In the genomic region with DNA sequence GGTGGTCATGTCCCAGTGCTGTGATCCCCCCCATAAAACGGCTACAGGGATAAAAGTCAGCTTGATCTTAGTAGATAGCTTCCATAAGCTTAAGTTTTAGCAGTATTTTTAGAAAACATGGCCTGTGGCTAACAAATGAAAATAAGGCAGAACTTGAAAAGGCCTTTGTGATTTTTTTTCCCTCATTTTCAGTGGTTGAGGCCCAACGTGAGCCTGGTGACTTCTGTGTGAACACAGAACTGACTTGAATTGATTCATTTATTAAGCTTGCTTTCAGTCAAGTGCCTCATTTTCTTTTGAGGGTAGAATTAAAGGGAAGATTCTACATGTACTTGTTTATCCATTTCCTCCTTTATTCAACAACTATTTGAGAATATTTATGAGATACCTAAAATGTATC, we compare ENCODE assay signal across 20 cellular contexts. TPM values are rescaled to one million over a fixed set of nuclear protein-coding genes. Genes with fewer than 3 reads are reported as not detected.
A peak's percentile ranks its signal among the peaks of the same experiment; 100 is the strongest.
DNase-seq lines count a peak whose midpoint lies in the region; ATAC-seq and TF ChIP-seq lines count a peak whose summit lies in the region.
"Had no signal": no experiment of that assay in that cellular context is flagged by ENCODE, and none has a peak within 500 bp of the region (broad histone marks: within the 10 kb centered on the region; RNA-seq: fewer than 3 reads in every experiment).

No MANE protein-coding gene starts in this region.

- peaks cover 88% of the 10 kb centered on the region for H3K79me2 ChIP-seq in MM.1S (ENCODE audit: low read length)
- H3K79me2 ChIP-seq in mesendoderm (ENCODE audit: control insufficient read depth, insufficient read depth, low read length): no peaks in the 10 kb centered on the region
- H3K79me2 ChIP-seq in smooth muscle cell (ENCODE audit: low read depth): no peaks in the 10 kb centered on the region

- peaks cover 82% of the 10 kb centered on the region for H3K4me1 ChIP-seq in CD4-positive, CD25-positive, alpha-beta regulatory T cell (ENCODE audit: control insufficient read depth, insufficient read depth, low read length, poor library complexity, severe bottlenecking)
- H3K4me1 ChIP-seq in MM.1S (ENCODE audit: low read length) (peaks cover 78% of the 10 kb centered on the region), neutrophil (ENCODE audit: control insufficient read depth in 1 of 2, insufficient read depth in 1 of 2, low read depth in 1 of 2, low read length in 1 of 2) (peaks cover 14 to 21% of the 10 kb centered on the region in 2 experiments), mesendoderm (ENCODE audit: control insufficient read depth, low read depth, low read length) (no peaks in the 10 kb centered on the region), smooth muscle cell (ENCODE audit: low read depth) (no peaks in the 10 kb centered on the region)

- no peaks in the 10 kb centered on the region for H4K20me1 ChIP-seq in MM.1S (ENCODE audit: insufficient read depth, low read length)
- H4K20me1 ChIP-seq in smooth muscle cell (ENCODE audit: low read depth): no peaks in the 10 kb centered on the region

- peak overlapping the region; percentile 23 for H3K4me3 ChIP-seq in CD4-positive, CD25-positive, alpha-beta regulatory T cell (ENCODE audit: low read depth, low read length)
- H3K4me3 ChIP-seq in MM.1S (ENCODE audit: low read length): no peak overlapping the region
- H3K4me3 ChIP-seq in neutrophil (ENCODE audit: low read depth in 1 of 2, low read length in 1 of 2): no peak overlapping the region
- H3K4me3 ChIP-seq in mesendoderm (ENCODE audit: low read length): no peak overlapping the region
- H3K4me3 ChIP-seq in smooth muscle cell: no peak overlapping the region
- H3K4me3 ChIP-seq: K562, sigmoid colon had no signal

- H4K5ac ChIP-seq in mesendoderm (ENCODE audit: low read length): no peak overlapping the region

- peak overlapping the region in 3 of 4 donors; percentile 28 to 61 (median 43) for H3K4me3 Mint-ChIP-seq in CD4-positive, CD25-positive, alpha-beta regulatory T cell
- H3K4me3 Mint-ChIP-seq in dendritic cell treated with granulocyte-macrophage colony-stimulating factor and Interleukin-4, amounts not matched to agents 40 ng/mL and 50 ng/mL, for 4 days: no peak overlapping the region
- H3K4me3 Mint-ChIP-seq: activated T-cell treated with anti-CD3 and anti-CD28 coated beads, Interleukin-2, amount 50 U/mL, for 4 hours; T-helper 1 cell treated with Interleukin-12 subunit alpha and Interleukin-12 subunit beta and Interleukin-4 antibody, amounts not matched to agents 30 μg/mL and 1 μg/mL, for 36 hours had no signal

- ATAC-seq in CD4-positive, CD25-positive, alpha-beta regulatory T cell (ENCODE audit: low read depth in 2 of 2): no peak
- ATAC-seq: activated CD4-positive, CD25-positive, alpha-beta regulatory T cell treated with anti-CD3 and anti-CD28 coated beads, Interleukin-2, amount 50 U/mL, for 24 hours; activated T-cell treated with anti-CD3 and anti-CD28 coated beads, Interleukin-2, amount 50 U/mL, for 4 hours; foreskin keratinocyte; K562 had no signal

- H3K4me1 Mint-ChIP-seq in CD4-positive, CD25-positive, alpha-beta regulatory T cell: peaks cover 43 to 87% (median 72%) of the 10 kb centered on the region in 4 donors
- H3K4me1 Mint-ChIP-seq in dendritic cell treated with granulocyte-macrophage colony-stimulating factor and Interleukin-4, amounts not matched to agents 40 ng/mL and 50 ng/mL, for 4 days (ENCODE audit: low read depth): peaks cover 71% of the 10 kb centered on the region

- no peak overlapping the region for H2AK5ac ChIP-seq in mesendoderm (ENCODE audit: low read length)

- H3K79me1 ChIP-seq in mesendoderm (ENCODE audit: low read length): no peaks in the 10 kb centered on the region

- peaks cover 93% of the 10 kb centered on the region for H3K36me3 ChIP-seq in CD4-positive, CD25-positive, alpha-beta regulatory T cell (ENCODE audit: control insufficient read depth, insufficient read depth, low read length)
- H3K36me3 ChIP-seq in MM.1S (replicated peaks; ENCODE audit: insufficient read depth, low read length) (peaks cover 13% of the 10 kb centered on the region), neutrophil (peaks cover 86% of the 10 kb centered on the region), mesendoderm (ENCODE audit: control insufficient read depth, insufficient read depth, low read length) (no peaks in the 10 kb centered on the region), smooth muscle cell (ENCODE audit: low read depth) (peaks cover 7% of the 10 kb centered on the region)

- WGBS in mesendoderm (ENCODE audit: extremely low coverage, insufficient coverage, low lambda C conversion rate): no CpG with 5 or more reads among the region's 2 CpGs
- WGBS in smooth muscle cell (ENCODE audit: low lambda C conversion rate): 37% methylated on average over 2 of the region's 2 CpGs

- no peak for DNase-seq in CD4-positive, CD25-positive, alpha-beta regulatory T cell
- DNase-seq in MM.1S (no peak), mesendoderm (no peak), smooth muscle cell (lab: John Stamatoyannopoulos, UW; ENCODE audit: unreplicated experiment) (no peak), NCI-H2171 treated with DMSO at 0.1 percent for 48 hours (lab: John Stamatoyannopoulos, UW) (no peak), NCI-H2227 (lab: John Stamatoyannopoulos, UW; ENCODE audit: unreplicated experiment) (no peak)
- DNase-seq: activated T-cell treated with anti-CD3 and anti-CD28 coated beads, Interleukin-2, amount 50 U/mL, for 4 hours; amygdala; foreskin keratinocyte; NCI-H1048; NCI-H2227 treated with DMSO at 0.1 percent for 48 hours; Right ventricle myocardium superior; sigmoid colon; stimulated activated CD4-positive, alpha-beta T cell treated with anti-CD3 and anti-CD28 coated beads, Interleukin-4, amount 100 ng/mL, for 1 hour; stimulated activated CD8-positive, alpha-beta memory T cell treated with anti-CD3 and anti-CD28 coated beads, Interleukin-4, amount 100 ng/mL, for 48 hours had no signal

- peak overlapping the region; percentile 42; the same call in 1 of the 2 replicates for H3K4me2 ChIP-seq in MM.1S (ENCODE audit: low read depth, low read length)
- H3K4me2 ChIP-seq in mesendoderm (ENCODE audit: low read length): no peak overlapping the region
- no peak overlapping the region for H3K4me2 ChIP-seq in smooth muscle cell

- H4K8ac ChIP-seq in mesendoderm (ENCODE audit: low read depth, low read length): no peak overlapping the region

- H3K27ac Mint-ChIP-seq in CD4-positive, CD25-positive, alpha-beta regulatory T cell: peak overlapping the region; percentile 71 to 86 (median 83)
- H3K27ac Mint-ChIP-seq in dendritic cell treated with granulocyte-macrophage colony-stimulating factor and Interleukin-4, amounts not matched to agents 40 ng/mL and 50 ng/mL, for 4 days: peak overlapping the region; percentile 58
- H3K27ac Mint-ChIP-seq: T-helper 1 cell treated with Interleukin-12 subunit alpha and Interleukin-12 subunit beta and Interleukin-4 antibody, amounts not matched to agents 30 μg/mL and 1 μg/mL, for 36 hours had no signal

- H3K27me3 ChIP-seq in CD4-positive, CD25-positive, alpha-beta regulatory T cell (ENCODE audit: control insufficient read depth, insufficient read depth, low read length): no peaks in the 10 kb centered on the region
- H3K27me3 ChIP-seq in MM.1S (replicated peaks; ENCODE audit: insufficient read depth, low read length): no peaks in the 10 kb centered on the region
- no peaks in the 10 kb centered on the region for H3K27me3 ChIP-seq in neutrophil
- no peaks in the 10 kb centered on the region for H3K27me3 ChIP-seq in mesendoderm (ENCODE audit: insufficient read depth, low read length, poor library complexity)
- no peaks in the 10 kb centered on the region for H3K27me3 ChIP-seq in smooth muscle cell (ENCODE audit: low read depth)
- H3K27me3 ChIP-seq: foreskin keratinocyte, sigmoid colon had no signal

- H3K18ac ChIP-seq in mesendoderm (ENCODE audit: low read length): no peak overlapping the region

- H2BK15ac ChIP-seq in mesendoderm (replicated peaks; ENCODE audit: low read depth): no peak overlapping the region

- no peak overlapping the region for H2AFZ ChIP-seq in MM.1S (ENCODE audit: low read length)
- H2AFZ ChIP-seq in smooth muscle cell (ENCODE audit: low read depth): no peak overlapping the region

- H3K36me3 Mint-ChIP-seq in CD4-positive, CD25-positive, alpha-beta regulatory T cell: peaks cover 65% of the 10 kb centered on the region
- peaks cover 95% of the 10 kb centered on the region for H3K36me3 Mint-ChIP-seq in dendritic cell treated with granulocyte-macrophage colony-stimulating factor and Interleukin-4, amounts not matched to agents 40 ng/mL and 50 ng/mL, for 4 days (ENCODE audit: low read depth)

- H2BK5ac ChIP-seq in mesendoderm (ENCODE audit: low read length): no peak overlapping the region

- peaks cover 26% of the 10 kb centered on the region for H3F3A ChIP-seq in MM.1S (ENCODE audit: insufficient read depth, low read length)
- no peaks in the 10 kb centered on the region for H3F3A ChIP-seq in smooth muscle cell (ENCODE audit: low read depth)

- H3K9me3 ChIP-seq in CD4-positive, CD25-positive, alpha-beta regulatory T cell (ENCODE audit: control insufficient read depth in 2 of 2, low read length in 2 of 2): no peaks in the 10 kb centered on the region
- H3K9me3 ChIP-seq in MM.1S (replicated peaks; ENCODE audit: insufficient read depth, low read length): no peaks in the 10 kb centered on the region
- H3K9me3 ChIP-seq in neutrophil: no peaks in the 10 kb centered on the region
- no peaks in the 10 kb centered on the region for H3K9me3 ChIP-seq in smooth muscle cell (replicated peaks; ENCODE audit: low read depth)
- H3K9me3 ChIP-seq: sigmoid colon had no signal

- no peak overlapping the region for H3K9ac ChIP-seq in MM.1S (ENCODE audit: low read length)
- no peak overlapping the region for H3K9ac ChIP-seq in mesendoderm (ENCODE audit: low read length)
- H3K9ac ChIP-seq in smooth muscle cell (ENCODE audit: low read depth): no peak overlapping the region

- TF ChIP-seq CTCF in MM.1S (IDR thresholded peaks at IDR 0.05; ENCODE audit: low read length): no peak
- TF ChIP-seq CTCF in neutrophil (IDR thresholded peaks at IDR 0.05): no peak
- no peak for TF ChIP-seq CTCF in smooth muscle cell (IDR thresholded peaks at IDR 0.05; ENCODE audit: borderline replicate concordance, insufficient read depth, poor library complexity, severe bottlenecking)

- H3K9me3 Mint-ChIP-seq in CD4-positive, CD25-positive, alpha-beta regulatory T cell: no peaks in the 10 kb centered on the region
- no peaks in the 10 kb centered on the region for H3K9me3 Mint-ChIP-seq in dendritic cell treated with granulocyte-macrophage colony-stimulating factor and Interleukin-4, amounts not matched to agents 40 ng/mL and 50 ng/mL, for 4 days
- H3K9me3 Mint-ChIP-seq: activated T-cell treated with anti-CD3 and anti-CD28 coated beads, Interleukin-2, amount 50 U/mL, for 4 hours; T-helper 1 cell treated with Interleukin-12 subunit alpha and Interleukin-12 subunit beta and Interleukin-4 antibody, amounts not matched to agents 30 μg/mL and 1 μg/mL, for 36 hours had no signal

- H3K23ac ChIP-seq in mesendoderm (ENCODE audit: low read length): no peak overlapping the region

- intact Hi-C loops in dendritic cell treated with granulocyte-macrophage colony-stimulating factor and Interleukin-4, amounts not matched to agents 40 ng/mL and 50 ng/mL, for 4 days (cut with micrococcal nuclease): no loop called here

- no peak overlapping the region for H3K4ac ChIP-seq in mesendoderm (ENCODE audit: low read depth, low read length)

- no peak overlapping the region for H3K56ac ChIP-seq in mesendoderm (ENCODE audit: low read length)

- H2BK120ac ChIP-seq in mesendoderm (ENCODE audit: low read depth, low read length): no peak overlapping the region

- H3K9me2 ChIP-seq in MM.1S (replicated peaks; ENCODE audit: insufficient read depth, low read length): no peaks in the 10 kb centered on the region

- no peaks in the 10 kb centered on the region for H3K27me3 Mint-ChIP-seq in CD4-positive, CD25-positive, alpha-beta regulatory T cell
- H3K27me3 Mint-ChIP-seq in dendritic cell treated with granulocyte-macrophage colony-stimulating factor and Interleukin-4, amounts not matched to agents 40 ng/mL and 50 ng/mL, for 4 days: no peaks in the 10 kb centered on the region

- peak overlapping the region; percentile 44 for H3K27ac ChIP-seq in CD4-positive, CD25-positive, alpha-beta regulatory T cell (ENCODE audit: insufficient read depth, low read length, poor library complexity, severe bottlenecking)
- H3K27ac ChIP-seq in MM.1S (ENCODE audit: low read length): peak overlapping the region; percentile 61; the same call in 1 of the 2 replicates
- H3K27ac ChIP-seq in neutrophil: peak overlapping the region; percentile 23
- H3K27ac ChIP-seq in mesendoderm (ENCODE audit: low read depth, low read length): no peak overlapping the region
- no peak overlapping the region for H3K27ac ChIP-seq in smooth muscle cell (ENCODE audit: low read depth)
- H3K27ac ChIP-seq: foreskin keratinocyte had no signal

RNA-seq across cellular contexts. Expression of a gene that starts 44.6 kb away (rescaled TPM):
- total RNA-seq in CD4-positive, CD25-positive, alpha-beta regulatory T cell: 1,181 TPM
- 100 to 1,000 TPM; 441 to 539 (median 477) TPM for polyA plus RNA-seq in CD4-positive, CD25-positive, alpha-beta regulatory T cell
- polyA plus RNA-seq in mesendoderm (2013, experiment 1 of 2): 29.0 TPM
- 30.1 TPM for polyA plus RNA-seq in mesendoderm (2013, experiment 2 of 2)
- 143 and 248 TPM in 2 replicates for total RNA-seq in smooth muscle cell
- 116 and 174 TPM in 2 replicates for polyA plus RNA-seq in smooth muscle cell

Comparison
In these comparisons a context has a peak if more than half of its experiments do, and no peak if none do; other contexts are left out.
1. H3K27ac ChIP-seq: peak in CD4-positive, CD25-positive, alpha-beta regulatory T cell (single experiment), MM.1S (single experiment) and neutrophil (single experiment); none in mesendoderm (single experiment) and smooth muscle cell (single experiment).